ENCODE assay signal across 8 cellular contexts in the genomic region with DNA sequence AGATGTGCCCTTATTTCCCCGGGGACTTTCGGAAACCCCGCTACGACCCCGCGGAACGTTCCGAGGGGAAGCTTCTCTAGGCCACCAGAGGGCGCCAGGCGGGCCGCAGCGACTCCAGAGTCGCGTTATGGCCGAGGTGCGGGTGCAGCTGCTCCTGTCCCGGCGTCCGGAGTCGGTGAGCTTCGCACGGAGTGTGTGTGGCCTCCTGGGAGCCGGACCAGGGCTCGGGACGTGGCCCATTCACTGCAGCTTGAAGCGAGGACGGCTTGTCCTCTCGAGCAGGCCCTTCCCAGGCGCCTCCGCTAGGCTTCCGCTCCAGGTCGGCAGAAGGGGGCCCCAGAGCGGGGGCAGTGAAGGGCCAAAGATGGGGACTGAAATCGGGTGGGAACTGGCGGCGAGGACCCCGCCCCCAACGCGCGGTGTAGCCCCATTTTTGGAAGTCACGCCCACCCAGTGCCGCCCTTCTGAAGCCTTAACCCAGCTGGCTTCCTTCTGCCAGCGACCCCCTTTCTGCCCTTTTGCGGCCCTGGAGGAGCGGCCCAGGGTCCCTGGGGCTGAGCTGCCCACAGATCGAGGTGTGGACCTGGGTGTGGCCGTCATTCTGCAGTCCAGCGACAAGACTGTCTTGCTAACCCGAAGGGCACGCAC. TPM values are rescaled to one million over a fixed set of nuclear protein-coding genes. Genes with fewer than 3 reads are reported as not detected.
A peak's percentile ranks its signal among the peaks of the same experiment; 100 is the strongest.
DNase-seq lines count a peak whose midpoint lies in the region; ATAC-seq and TF ChIP-seq lines count a peak whose summit lies in the region.

A gene with protein sequence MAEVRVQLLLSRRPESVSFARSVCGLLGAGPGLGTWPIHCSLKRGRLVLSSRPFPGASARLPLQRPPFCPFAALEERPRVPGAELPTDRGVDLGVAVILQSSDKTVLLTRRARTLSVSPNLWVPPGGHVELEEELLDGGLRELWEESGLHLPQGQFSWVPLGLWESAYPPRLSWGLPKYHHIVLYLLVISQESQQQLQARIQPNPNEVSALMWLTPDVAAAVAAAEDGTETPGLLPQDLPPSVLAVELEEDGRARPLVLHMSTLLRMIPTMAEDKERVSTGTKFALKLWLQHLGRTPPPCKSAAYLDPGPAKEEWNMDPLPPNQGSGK (plus strand): TSS at position 117 of the 648 bp plus-strand sequence. CDS start 11 bp downstream, at position 128.

- intact Hi-C loops in left colon (cut with DNase I, micrococcal nuclease) = no loop called here

- DNase-seq in NCI-H2171 treated with DMSO at 0.1 percent for 48 hours (lab: John Stamatoyannopoulos, UW) (peak; percentile 76), cerebellum (ENCODE audit: low spot score) (peak; percentile 80), left colon (peak; percentile 72 to 87)
- DNase-seq in stimulated activated CD4-positive, alpha-beta T cell treated with anti-CD3 and anti-CD28 coated beads, Interleukin-2, amount 100 ng/mL, for 4 hours (ENCODE audit: low read depth) = peak; percentile 62

- peak; percentile 100 for TF ChIP-seq CTCF in 22Rv1 (IDR thresholded peaks at IDR 0.05)

- peak within 1 kb of the TSS; percentile 60 for H3K27ac ChIP-seq in 22Rv1

- ATAC-seq in GM18502 (IDR thresholded peaks at IDR 0.05; ENCODE audit: poor library complexity, unreplicated experiment) (peak; percentile 58), HG02981 (IDR thresholded peaks at IDR 0.05; ENCODE audit: unreplicated experiment) (peak; percentile 50), left colon (peak; percentile 88)
- ATAC-seq in activated CD4-positive, CD25-positive, alpha-beta regulatory T cell treated with anti-CD3 and anti-CD28 coated beads, Interleukin-2, amount 50 U/mL, for 24 hours = peak; percentile 77 to 82

RNA-seq across cellular contexts. Expression of the gene that starts here (rescaled TPM):
- total RNA-seq in cerebellum = 4.5 TPM
- total RNA-seq in left colon = 1 to 10 TPM; 1.3 TPM

Comparison
In these comparisons a context has a peak if more than half of its experiments do, and no peak if none do; other contexts are left out.
1. Peak in every context shown above with its lines: DNase-seq, ATAC-seq and H3K27ac ChIP-seq.